8 cellular contexts compared by ENCODE assay signal in the genomic region with DNA sequence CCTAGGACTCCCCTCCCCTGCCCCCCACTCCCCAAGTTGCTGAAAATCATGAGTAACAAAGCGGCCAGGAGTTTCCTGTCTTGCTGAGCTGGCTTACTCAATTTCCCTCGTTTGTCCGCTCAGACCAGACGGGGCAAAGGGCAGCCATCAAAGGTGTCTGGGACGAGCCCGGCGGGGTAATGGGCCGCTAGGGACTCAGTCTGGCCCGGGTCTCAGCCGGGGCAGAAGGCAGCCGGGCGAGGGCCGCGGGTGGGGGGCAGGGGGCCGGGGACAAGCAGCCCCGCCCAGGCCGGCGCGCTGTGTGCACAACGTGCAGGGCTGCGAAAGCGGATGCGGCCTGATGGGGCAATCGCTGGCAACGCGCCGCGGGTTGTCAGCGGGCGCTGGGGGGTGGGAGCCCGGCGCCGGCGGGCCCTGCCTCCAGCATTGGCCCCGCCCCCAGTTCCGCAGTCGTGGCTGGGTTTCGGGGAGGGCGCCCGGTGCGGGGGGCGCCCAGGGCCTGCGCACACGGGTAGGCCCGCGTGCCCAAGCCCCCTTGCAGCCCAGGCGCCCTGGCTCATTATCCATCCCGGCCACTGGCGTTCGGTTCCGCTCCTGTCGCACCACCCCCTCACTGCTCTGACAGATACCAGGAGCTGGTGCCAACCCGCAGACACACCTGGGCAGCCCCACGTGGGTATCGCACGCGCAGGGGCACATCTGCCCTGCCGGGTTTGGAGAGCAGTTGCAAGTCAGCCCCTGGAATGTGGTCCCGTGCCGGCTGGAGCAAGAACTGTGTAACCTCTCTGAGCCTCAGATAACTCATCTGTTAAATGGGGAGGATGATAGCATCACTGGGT. TPM values are rescaled to one million over a fixed set of nuclear protein-coding genes. Genes with fewer than 3 reads are reported as not detected.
DNase-seq lines count a peak whose midpoint lies in the region; ATAC-seq and TF ChIP-seq lines count a peak whose summit lies in the region.

No MANE protein-coding gene starts in this region.

- peak overlapping the region; percentile 100 for H3K27ac Mint-ChIP-seq in activated naive CD4-positive, alpha-beta T cell treated with anti-CD3 and anti-CD28 coated beads, Interleukin-2, amount 50 U/mL, for 24 hours
- H3K27ac Mint-ChIP-seq in glutamatergic neuron (ENCODE audit: unreplicated experiment) = peak overlapping the region; percentile 99

- no peaks in the 10 kb centered on the region for H3K9me3 Mint-ChIP-seq in activated naive CD4-positive, alpha-beta T cell treated with anti-CD3 and anti-CD28 coated beads, Interleukin-2, amount 50 U/mL, for 24 hours
- peaks cover 16% of the 10 kb centered on the region for H3K9me3 Mint-ChIP-seq in glutamatergic neuron (ENCODE audit: unreplicated experiment)

- H3K4me3 Mint-ChIP-seq in activated naive CD4-positive, alpha-beta T cell treated with anti-CD3 and anti-CD28 coated beads, Interleukin-2, amount 50 U/mL, for 24 hours = peak overlapping the region; percentile 93
- no peak overlapping the region for H3K4me3 Mint-ChIP-seq in glutamatergic neuron (ENCODE audit: unreplicated experiment)

- no peaks in the 10 kb centered on the region for H3K27me3 Mint-ChIP-seq in activated naive CD4-positive, alpha-beta T cell treated with anti-CD3 and anti-CD28 coated beads, Interleukin-2, amount 50 U/mL, for 24 hours
- H3K27me3 Mint-ChIP-seq in glutamatergic neuron (ENCODE audit: unreplicated experiment) = peaks cover 11% of the 10 kb centered on the region

- H3K27me3 ChIP-seq in DND-41 (ENCODE audit: insufficient read depth, low read length, poor library complexity) = no peaks in the 10 kb centered on the region
- H3K27me3 ChIP-seq in parathyroid adenoma (ENCODE audit: control insufficient read depth, insufficient read depth, low read length) = no peaks in the 10 kb centered on the region
- H3K27me3 ChIP-seq in thyroid gland = no peaks in the 10 kb centered on the region

- ATAC-seq in DND-41 (ENCODE audit: insufficient read depth, low read depth) (peak; percentile 67), GM21576 (IDR thresholded peaks at IDR 0.05; ENCODE audit: unreplicated experiment) (peak; percentile 45)

- H2AFZ ChIP-seq in DND-41 (ENCODE audit: low read depth, low read length) (peak overlapping the region; percentile 57; the same call in 1 of the 2 replicates), parathyroid adenoma (peak overlapping the region; percentile 58)

- peaks cover 2% of the 10 kb centered on the region for H3K36me3 Mint-ChIP-seq in activated naive CD4-positive, alpha-beta T cell treated with anti-CD3 and anti-CD28 coated beads, Interleukin-2, amount 50 U/mL, for 24 hours
- no peaks in the 10 kb centered on the region for H3K36me3 Mint-ChIP-seq in glutamatergic neuron (ENCODE audit: unreplicated experiment)

- TF ChIP-seq POLR2A in thyroid gland (IDR thresholded peaks at IDR 0.05) = peak in 1 of 2 donors; percentile 64

- H4K20me1 ChIP-seq in DND-41 (ENCODE audit: insufficient read depth, low read length) = no peaks in the 10 kb centered on the region

- H3K9me3 ChIP-seq in DND-41 (ENCODE audit: insufficient read depth, low read length, severe bottlenecking) (no peaks in the 10 kb centered on the region), parathyroid adenoma (ENCODE audit: control insufficient read depth, low read length) (no peaks in the 10 kb centered on the region), thyroid gland (no peaks in the 10 kb centered on the region)

- H3K4me2 ChIP-seq in DND-41 (ENCODE audit: insufficient read depth, low read length) (peak overlapping the region; percentile 71), parathyroid adenoma (ENCODE audit: low read length) (peak overlapping the region; percentile 55)

- DNase-seq in DND-41 (peak; percentile 94), SK-N-DZ (ENCODE audit: low spot score) (peak; percentile 76), glutamatergic neuron (peak; percentile 77), thyroid gland (peak; percentile 95)
- peak; percentile 95 for DNase-seq in Jurkat, Clone E6-1 (ENCODE audit: low read depth, low spot score)

- peak overlapping the region; percentile 98 for H3K27ac ChIP-seq in DND-41 (ENCODE audit: low read length)
- H3K27ac ChIP-seq in parathyroid adenoma = peak overlapping the region; percentile 66
- peak overlapping the region; percentile 95 to 97 (median 96) for H3K27ac ChIP-seq in thyroid gland

- H3K79me2 ChIP-seq in DND-41 (ENCODE audit: insufficient read depth, low read length) = peaks cover 9% of the 10 kb centered on the region
- no peaks in the 10 kb centered on the region for H3K79me2 ChIP-seq in parathyroid adenoma

- H3K4me3 ChIP-seq in DND-41 (ENCODE audit: low read depth in 1 of 2, low read length in 2 of 2) (peak overlapping the region; percentile 22 to 56; a peak in 3 of 4 replicates), parathyroid adenoma (ENCODE audit: low read depth, low read length) (peak overlapping the region; percentile 40), thyroid gland (replicated peaks in 1 of 3) (peak overlapping the region in 1 of 3 donors; percentile 24)
- H3K4me3 ChIP-seq in Jurkat, Clone E6-1 (ENCODE audit: low read length) = peak overlapping the region; percentile 51

- 9 to 10% methylated on average over 16 to 26 of the region's 60 CpGs for WGBS in thyroid gland, 2 donors

- peaks cover 86% of the 10 kb centered on the region for H3K4me1 Mint-ChIP-seq in activated naive CD4-positive, alpha-beta T cell treated with anti-CD3 and anti-CD28 coated beads, Interleukin-2, amount 50 U/mL, for 24 hours
- peaks cover 34% of the 10 kb centered on the region for H3K4me1 Mint-ChIP-seq in glutamatergic neuron (ENCODE audit: low read depth, unreplicated experiment)

- intact Hi-C loops in thyroid gland (cut with DNase I) = no loop called here

- H3K36me3 ChIP-seq in DND-41 (ENCODE audit: insufficient read depth, low read length) = no peaks in the 10 kb centered on the region
- H3K36me3 ChIP-seq in parathyroid adenoma (ENCODE audit: control insufficient read depth, insufficient read depth, low read length) = no peaks in the 10 kb centered on the region
- H3K36me3 ChIP-seq in thyroid gland = no peaks in the 10 kb centered on the region

- peak overlapping the region; percentile 87 for H3K9ac ChIP-seq in DND-41 (ENCODE audit: low read depth, low read length)
- H3K9ac ChIP-seq in parathyroid adenoma = no peak overlapping the region

- H3K4me1 ChIP-seq in DND-41 (ENCODE audit: insufficient read depth, low read length) (peaks cover 90% of the 10 kb centered on the region), parathyroid adenoma (peaks cover 43% of the 10 kb centered on the region), thyroid gland (peaks cover 55 to 68% of the 10 kb centered on the region in 2 donors)

- TF ChIP-seq CTCF in DND-41 (IDR thresholded peaks at IDR 0.05; ENCODE audit: borderline replicate concordance, extremely low read depth, low read length, poor library complexity, severe bottlenecking) (no peak), glutamatergic neuron (IDR thresholded peaks at IDR 0.05; ENCODE audit: partially characterized antibody, unreplicated experiment) (no peak), parathyroid adenoma (IDR thresholded peaks at IDR 0.05) (no peak), thyroid gland (IDR thresholded peaks at IDR 0.05) (peak in 1 of 6 experiments; percentile 11)

RNA-seq across cellular contexts. Expression of gene DNAJB12, which starts 35.1 kb away (rescaled TPM):
- polyA plus RNA-seq in Jurkat, Clone E6-1 (2012; ENCODE audit: insufficient read depth, insufficient read length) = 25.7 TPM
- 17.7 and 18.7 TPM in 2 replicates for polyA plus RNA-seq in SK-N-DZ (2014; cell fraction: cytosol; rRNA removed)
- 20.4 and 30.5 TPM in 2 replicates for polyA plus RNA-seq in SK-N-DZ (2014; cell fraction: nucleus; rRNA removed)
- total RNA-seq in glutamatergic neuron (ENCODE audit: unreplicated experiment) (23.0 TPM), thyroid gland (10 to 100 TPM; 31.6 to 49.7 (median 44.1) TPM)

RNA-seq across cellular contexts. Expression of gene DDIT4, which starts 45.9 kb away (rescaled TPM):
- 55.7 TPM for polyA plus RNA-seq in Jurkat, Clone E6-1 (2012; ENCODE audit: insufficient read depth, insufficient read length)
- polyA plus RNA-seq in SK-N-DZ (2014; cell fraction: cytosol; rRNA removed) = 50.3 and 61.1 TPM in 2 replicates
- 30.1 and 38.3 TPM in 2 replicates for polyA plus RNA-seq in SK-N-DZ (2014; cell fraction: nucleus; rRNA removed)
- total RNA-seq in glutamatergic neuron (ENCODE audit: unreplicated experiment) (153 TPM), thyroid gland (100 to 1,000 TPM in 3 of 4 donors, 10 to 100 TPM in 1; 93.0 to 309 (median 134) TPM)
